7 cellular contexts compared by ENCODE assay signal in the genomic region with DNA sequence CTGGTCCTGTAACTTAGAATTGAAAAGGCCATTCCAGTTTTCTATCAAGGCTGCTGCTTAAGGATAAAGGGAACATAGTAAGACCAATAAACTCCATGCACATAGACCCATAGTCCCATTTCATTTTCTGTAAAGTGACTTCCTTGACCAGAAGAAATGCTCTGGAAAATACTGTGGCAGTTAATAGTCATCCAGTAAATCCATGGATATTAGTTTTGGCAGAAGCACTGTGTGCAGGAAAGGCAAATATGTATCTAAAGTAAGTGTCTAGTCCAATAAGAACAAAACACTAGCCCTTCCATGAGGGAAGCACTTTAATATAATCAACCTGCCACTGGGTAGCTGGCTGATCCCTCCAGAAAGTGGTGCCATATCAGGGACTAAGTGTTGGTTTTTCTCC. TPM values are rescaled to one million over a fixed set of nuclear protein-coding genes. Genes with fewer than 3 reads are reported as not detected.
"Had no signal": no experiment of that assay in that cellular context is flagged by ENCODE, and none has a peak within 500 bp of the region (broad histone marks: within the 10 kb centered on the region; RNA-seq: fewer than 3 reads in every experiment).

No MANE protein-coding gene starts in this region.

- ATAC-seq: GM23338, K562 had no signal

- H3K4me2 ChIP-seq: GM23338 had no signal

- H3K4me3 ChIP-seq: GM23338, K562 had no signal

- DNase-seq: H9, HCEC 1CT, IMR-90, KG1 had no signal

RNA-seq across cellular contexts. Expression of a gene that starts 19.3 kb away (rescaled TPM):
- total RNA-seq: GM23338, H1, H9 had no signal
